23 cellular contexts compared by ENCODE assay signal in the genomic region with DNA sequence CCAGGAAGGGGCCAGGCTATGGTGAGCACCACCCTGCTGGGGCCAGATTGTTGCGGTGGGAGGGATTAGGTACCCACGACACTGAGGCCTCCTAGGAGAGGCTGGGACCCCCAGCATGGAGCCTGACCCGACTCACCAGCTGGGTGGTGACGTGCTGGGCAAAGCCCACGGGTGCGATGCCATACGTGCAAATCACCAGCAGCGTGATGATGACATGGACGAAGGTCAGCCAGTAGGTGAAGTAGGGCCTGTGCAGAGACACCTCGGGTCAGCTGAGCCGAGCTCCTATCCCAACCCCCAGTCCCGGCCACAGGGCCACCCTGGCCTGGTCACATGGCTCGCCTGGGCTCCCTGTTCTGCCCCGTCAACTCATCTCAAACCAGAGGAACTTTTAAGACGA. TPM values are rescaled to one million over a fixed set of nuclear protein-coding genes. Genes with fewer than 3 reads are reported as not detected.
"Had no signal": no experiment of that assay in that cellular context is flagged by ENCODE, and none has a peak within 500 bp of the region (broad histone marks: within the 10 kb centered on the region; RNA-seq: fewer than 3 reads in every experiment).

No MANE protein-coding gene starts in this region.

- H2AFZ ChIP-seq: hepatocyte had no signal

- DNase-seq: central memory CD4-positive, alpha-beta T cell; cortex of kidney; esophagus squamous epithelium; foreskin fibroblast; kidney glomerular epithelial cell; naive thymus-derived CD8-positive, alpha-beta T cell; posterior cingulate gyrus; small intestine; stimulated activated CD4-positive, alpha-beta T cell treated with anti-CD3 and anti-CD28 coated beads, Interleukin-12 subunit alpha, Interleukin-12 subunit beta, amount 100 ng/mL, for 4 hours; testis; transverse colon had no signal

- H3K27me3 ChIP-seq: esophagus squamous epithelium, hepatocyte, right atrium auricular region, testis, transverse colon had no signal

- H3K4me2 ChIP-seq: hepatocyte had no signal

- H3K4me3 ChIP-seq: esophagus squamous epithelium, hepatocyte, right atrium auricular region, testis, transverse colon had no signal

- ATAC-seq: naive thymus-derived CD8-positive, alpha-beta T cell had no signal

- H3K27ac ChIP-seq: esophagus squamous epithelium, hepatocyte, right atrium auricular region, testis, transverse colon had no signal

- H3K9me3 Mint-ChIP-seq: naive thymus-derived CD8-positive, alpha-beta T cell; stimulated activated naive CD8-positive, alpha-beta T cell treated with anti-CD3 and anti-CD28 coated beads, Interleukin-15, Interleukin-2, amounts not matched to agents 100 ng/mL and 50 ng/mL, for 24 hours had no signal

- H3K27ac Mint-ChIP-seq: stimulated activated naive CD8-positive, alpha-beta T cell treated with anti-CD3 and anti-CD28 coated beads, Interleukin-15, Interleukin-2, amounts not matched to agents 100 ng/mL and 50 ng/mL, for 24 hours had no signal

- H3K4me1 ChIP-seq: esophagus squamous epithelium, right atrium auricular region, testis, transverse colon had no signal

- H3K9me3 ChIP-seq: esophagus squamous epithelium, right atrium auricular region, testis, transverse colon had no signal

- H3K27me3 Mint-ChIP-seq: naive thymus-derived CD8-positive, alpha-beta T cell; stimulated activated naive CD8-positive, alpha-beta T cell treated with anti-CD3 and anti-CD28 coated beads, Interleukin-15, Interleukin-2, amounts not matched to agents 100 ng/mL and 50 ng/mL, for 24 hours had no signal

- H3K79me2 ChIP-seq: hepatocyte had no signal

- H3K4me3 Mint-ChIP-seq: naive thymus-derived CD8-positive, alpha-beta T cell; stimulated activated naive CD8-positive, alpha-beta T cell treated with anti-CD3 and anti-CD28 coated beads, Interleukin-15, Interleukin-2, amounts not matched to agents 100 ng/mL and 50 ng/mL, for 24 hours had no signal

- H3K36me3 ChIP-seq: transverse colon had no signal

RNA-seq across cellular contexts. Expression of a gene that starts 7.5 kb away (rescaled TPM):
- total RNA-seq: chondrocyte; epithelial cell of proximal tubule; esophagus squamous epithelium; hepatocyte; liver; lung microvascular endothelial cell; mesenteric fat pad; mononuclear cell; naive thymus-derived CD8-positive, alpha-beta T cell; osteocyte; right atrium auricular region; transverse colon; ureter had no signal
- polyA plus RNA-seq: hepatocyte; liver; naive thymus-derived CD8-positive, alpha-beta T cell; neural cell; small intestine had no signal

RNA-seq across cellular contexts. Expression of a gene that starts 26.3 kb away (rescaled TPM):
- polyA plus RNA-seq: neural cell had no signal
